Comparison of ENCODE assay signal across 1 cellular context in the genomic region with DNA sequence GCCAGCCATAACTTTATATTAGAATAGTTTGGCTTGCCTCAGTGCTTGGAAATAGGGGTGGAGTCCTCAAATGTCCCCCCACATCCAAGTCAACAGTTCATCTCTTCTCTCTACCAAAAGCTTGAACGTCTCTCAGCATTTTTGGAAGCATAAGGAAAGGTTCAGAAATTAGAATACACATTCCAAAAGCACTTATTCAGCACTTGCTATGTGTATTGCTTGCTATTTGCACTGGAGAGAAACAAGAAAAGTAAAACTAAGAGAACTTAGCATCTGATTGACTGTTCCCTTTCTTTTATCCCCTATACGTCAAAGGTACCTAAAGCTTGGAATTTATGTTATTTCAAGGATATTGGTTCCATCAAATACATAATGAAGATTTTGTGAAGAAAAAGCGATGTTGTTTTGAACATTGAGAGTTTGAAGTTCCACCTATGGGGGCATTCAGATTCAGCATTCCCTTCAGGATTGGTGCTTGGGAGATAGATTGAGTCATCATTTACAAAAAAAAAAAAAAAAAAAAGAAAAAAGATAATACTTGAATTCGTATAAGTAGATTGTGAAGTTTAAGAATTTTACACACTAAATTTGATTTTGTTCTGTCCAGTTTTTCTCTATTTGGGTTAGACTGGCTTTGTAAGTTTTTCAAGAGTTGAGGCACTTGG.
TF ChIP-seq lines count a peak whose summit lies in the region.

No MANE protein-coding gene starts in this region.

TF ChIP-seq in GM12891, 5 proteins besides CTCF, POLR2A, EP300 and RAD21 (continued from another document):
- TF ChIP-seq SPI1 (IDR thresholded peaks at IDR 0.05; ENCODE audit: low read depth, low read length): no peak
- no peak for TF ChIP-seq PAX5 (IDR thresholded peaks at IDR 0.05; ENCODE audit: insufficient read depth, low read length, severe bottlenecking)
- no peak for TF ChIP-seq POU2F2 (IDR thresholded peaks at IDR 0.05; ENCODE audit: low read depth, low read length)
